ENCODE assay signal across 8 cellular contexts in genomic region chr7:98107313-98107691, GRCh38. TPM values are rescaled to one million over a fixed set of nuclear protein-coding genes. Genes with fewer than 3 reads are reported as not detected.
DNase-seq lines count a peak whose midpoint lies in the region; TF ChIP-seq lines count a peak whose summit lies in the region.

No MANE protein-coding gene starts in this region.

- H3K27me3 ChIP-seq in GM23248 (replicated peaks; ENCODE audit: insufficient read depth) (no peaks in the 10 kb centered on the region), mucosa of stomach (ENCODE audit: control insufficient read depth, insufficient read depth, low read length) (no peaks in the 10 kb centered on the region)
- H3K27me3 ChIP-seq in effector memory CD4-positive, alpha-beta T cell (replicated peaks; ENCODE audit: control insufficient read depth, insufficient read depth, low read length, poor library complexity, severe bottlenecking): no peaks in the 10 kb centered on the region

- H3K4me2 ChIP-seq in GM23248 (ENCODE audit: unreplicated experiment): peak overlapping the region; percentile 90

- H3K27ac ChIP-seq in GM23248 (peak overlapping the region; percentile 67; the same call in 1 of the 2 replicates), SK-N-MC (no peak overlapping the region)
- H3K27ac ChIP-seq in effector memory CD4-positive, alpha-beta T cell (ENCODE audit: insufficient read depth, low read length, poor library complexity, severe bottlenecking): peak overlapping the region; percentile 78

- DNase-seq in CD14-positive monocyte (ENCODE audit: low spot score) (no peak), GM23248 (peak; percentile 36), SK-N-MC (ENCODE audit: low read depth, low spot score) (no peak), HuH-7.5 (ENCODE audit: low spot score) (no peak), putamen (ENCODE audit: low spot score) (no peak), NOMO-1 treated with dmso at 0.1 percent for 144 hours (lab: John Stamatoyannopoulos, UW; ENCODE audit: unreplicated experiment) (no peak)
- peak in 2 of 3 donors; percentile 6 to 29 for DNase-seq in effector memory CD4-positive, alpha-beta T cell

- H3F3A ChIP-seq in GM23248 (ENCODE audit: insufficient read depth): no peaks in the 10 kb centered on the region

- peaks cover 0 to 12% (median 7%) of the 10 kb centered on the region in 7 donors for H3K9me3 Mint-ChIP-seq in CD14-positive monocyte

- H4K20me1 ChIP-seq in GM23248 (ENCODE audit: insufficient read depth): no peaks in the 10 kb centered on the region; the same call in 1 of the 2 replicates

- no peaks in the 10 kb centered on the region for H3K9me3 ChIP-seq in GM23248 (ENCODE audit: low read depth)
- no peaks in the 10 kb centered on the region for H3K9me3 ChIP-seq in SK-N-MC (ENCODE audit: low read depth, low read length)
- H3K9me3 ChIP-seq in effector memory CD4-positive, alpha-beta T cell (ENCODE audit: control insufficient read depth, low read length): no peaks in the 10 kb centered on the region
- H3K9me3 ChIP-seq in mucosa of stomach (ENCODE audit: control insufficient read depth, low read length): no peaks in the 10 kb centered on the region

- H3K9me2 ChIP-seq in GM23248 (ENCODE audit: insufficient read depth): no peaks in the 10 kb centered on the region

- peak overlapping the region in 5 of 7 donors; percentile 20 to 83 (median 56) for H3K27ac Mint-ChIP-seq in CD14-positive monocyte

- H3K4me1 ChIP-seq in GM23248 (ENCODE audit: insufficient read depth) (peaks cover 10% of the 10 kb centered on the region; the same call in 1 of the 2 replicates), mucosa of stomach (ENCODE audit: control insufficient read depth, insufficient read depth, low read length) (peaks cover 20% of the 10 kb centered on the region)
- H3K4me1 ChIP-seq in effector memory CD4-positive, alpha-beta T cell (ENCODE audit: control insufficient read depth, insufficient read depth, low read length, poor library complexity, severe bottlenecking): no peaks in the 10 kb centered on the region

- H3K9ac ChIP-seq in GM23248 (peak overlapping the region; percentile 85), SK-N-MC (ENCODE audit: insufficient read length) (peak overlapping the region; percentile 92), mucosa of stomach (ENCODE audit: low read length) (peak overlapping the region; percentile 80)

- WGBS in GM23248 (ENCODE audit: low coverage in 1 of 2, low lambda C conversion rate in 2 of 2, missing lambda C conversion rate in 2 of 2), 2 experiments: 0 to 1% methylated on average over 6 to 28 of the region's 29 CpGs

- peaks cover 6 to 20% of the 10 kb centered on the region in 2 donors for H3K36me3 Mint-ChIP-seq in CD14-positive monocyte

- intact Hi-C loops in CD14-positive monocyte (cut with micrococcal nuclease): loop anchor here (2.0 to 5.0 kb wide), 3 partner anchors 59 to 85 kb away; no protein-coding TSS in a partner anchor

- peaks cover 18% of the 10 kb centered on the region for H3K4me1 Mint-ChIP-seq in CD14-positive monocyte

- H3K79me2 ChIP-seq in GM23248 (ENCODE audit: insufficient read depth): peaks cover 53% of the 10 kb centered on the region

- H3K4me3 ChIP-seq in GM23248: peak overlapping the region; percentile 85
- H3K4me3 ChIP-seq in SK-N-MC: peak overlapping the region; percentile 94
- peak overlapping the region; percentile 99 for H3K4me3 ChIP-seq in effector memory CD4-positive, alpha-beta T cell (ENCODE audit: insufficient read depth, low read depth, low read length, poor library complexity, severe bottlenecking)
- peak overlapping the region; percentile 49 for H3K4me3 ChIP-seq in mucosa of stomach (ENCODE audit: low read length)

- in situ Hi-C loops in GM23248 (cut with MboI): no loop called here

- H3K36me3 ChIP-seq in GM23248 (ENCODE audit: low read depth) (no peaks in the 10 kb centered on the region), SK-N-MC (ENCODE audit: insufficient read depth, low read length) (no peaks in the 10 kb centered on the region), mucosa of stomach (ENCODE audit: control insufficient read depth, insufficient read depth, low read length) (no peaks in the 10 kb centered on the region)
- H3K36me3 ChIP-seq in effector memory CD4-positive, alpha-beta T cell (ENCODE audit: control insufficient read depth, insufficient read depth, low read length): no peaks in the 10 kb centered on the region

- peak overlapping the region; percentile 93 to 95 for H3K4me3 Mint-ChIP-seq in CD14-positive monocyte

- H3K27me3 Mint-ChIP-seq in CD14-positive monocyte (ENCODE audit: low read depth in 3 of 3): peaks cover 56 to 75% (median 56%) of the 10 kb centered on the region in 3 donors

- TF ChIP-seq CTCF in CD14-positive monocyte (IDR thresholded peaks at IDR 0.05): no peak

- peak overlapping the region; percentile 88 for H2AFZ ChIP-seq in GM23248

RNA-seq across cellular contexts. Expression of gene LMTK2, which starts 0.6 kb away (rescaled TPM):
- polyA plus RNA-seq in CD14-positive monocyte: 1 to 10 TPM; 1.7 to 1.8 TPM
- 4.6 and 6.4 TPM in 2 replicates for total RNA-seq in GM23248 (2014; rRNA removed; shearing (Covaris generic))
- polyA plus RNA-seq in GM23248 (2016; fragmentation: Nextera tagmentation; extraction: Ambion mirVana): 2.1 and 2.3 TPM in 2 replicates

Comparison
In these comparisons a context has a peak if more than half of its experiments do, and no peak if none do; other contexts are left out.
1. DNase-seq: peak in GM23248 (single experiment) and effector memory CD4-positive, alpha-beta T cell (2 of 3); none in CD14-positive monocyte (single experiment), SK-N-MC (single experiment), HuH-7.5 (single experiment), putamen (single experiment) and NOMO-1 treated with dmso at 0.1 percent for 144 hours (single experiment).
2. H3K4me3 ChIP-seq: peak in every context shown above with its lines; median percentile 99 in effector memory CD4-positive, alpha-beta T cell; 94 in SK-N-MC; 85 in GM23248; 49 in mucosa of stomach.
3. Peak in every context shown above with its lines, with median percentiles within 50 percentile points of each other: H3K9ac ChIP-seq.